8 cellular contexts compared by ENCODE assay signal in the genomic region with DNA sequence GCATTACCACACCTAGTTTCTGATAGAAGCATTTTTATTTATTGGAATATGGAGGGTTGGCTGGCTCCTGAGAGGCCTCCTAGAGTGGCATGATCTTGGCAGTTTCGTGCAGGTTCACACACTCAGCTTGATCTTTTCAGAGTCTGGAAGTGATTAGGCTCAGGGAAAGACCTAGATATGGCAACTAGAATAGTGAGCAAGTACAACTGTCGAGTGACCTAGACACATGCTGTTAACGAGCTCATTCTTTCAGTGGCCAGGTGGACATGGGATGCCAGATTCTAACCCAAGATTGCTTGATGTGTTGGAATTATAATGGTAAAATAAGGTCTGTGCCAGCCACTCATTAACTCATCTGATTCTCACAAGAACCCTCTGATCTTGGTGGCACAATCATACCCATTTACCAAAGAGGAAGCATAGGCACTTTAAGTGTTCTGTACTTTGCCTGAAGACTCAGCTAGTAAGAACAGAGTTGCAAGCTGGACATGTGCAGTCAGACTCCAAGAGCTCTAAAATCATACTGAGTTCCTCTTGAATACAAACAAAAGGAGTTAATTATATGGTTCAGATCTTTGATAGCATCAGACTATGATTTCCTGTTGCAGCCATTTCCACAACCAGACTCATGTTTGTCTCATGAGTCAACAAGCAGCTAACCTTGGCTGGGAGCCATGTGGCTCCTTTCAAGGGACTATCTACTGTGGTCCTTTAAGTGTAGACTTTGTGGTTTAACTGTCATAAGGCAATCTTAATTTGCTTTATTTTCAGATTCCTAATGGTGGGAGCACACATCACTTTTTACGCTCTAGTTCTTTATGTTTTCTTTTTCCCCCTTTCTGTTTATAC.
DNase-seq lines count a peak whose midpoint lies in the region; ATAC-seq, FAIRE-seq and TF ChIP-seq lines count a peak whose summit lies in the region.

No MANE protein-coding gene starts in this region.

- DNase-seq in CD14-positive monocyte (ENCODE audit: low spot score) (peak; percentile 54), NCI-H1092 (lab: John Stamatoyannopoulos, UW) (peak; percentile 43), T1000 (lab: John Stamatoyannopoulos, UW) (peak; percentile 72), bronchial epithelial cell (ENCODE audit: low read depth) (peak; percentile 91), lung microvascular endothelial cell (ENCODE audit: low read depth in 2 of 2) (peak; percentile 71 to 99), H9 (no peak)
- peak; percentile 32 for DNase-seq in stimulated activated naive CD8-positive, alpha-beta T cell treated with anti-CD3 and anti-CD28 coated beads, Interleukin-15, Interleukin-2, amounts not matched to agents 100 U/mL and 50 U/mL, for 24 hours

- ATAC-seq in stimulated activated naive CD8-positive, alpha-beta T cell treated with anti-CD3 and anti-CD28 coated beads, Interleukin-15, Interleukin-2, amounts not matched to agents 100 U/mL and 50 U/mL, for 24 hours: peak; percentile 81
- ATAC-seq in GM18519 (IDR thresholded peaks at IDR 0.05; ENCODE audit: low FRiP score, unreplicated experiment): no peak

- no peak overlapping the region for H2BK120ac ChIP-seq in H9 (ENCODE audit: low read depth, low read length, poor library complexity, severe bottlenecking)

- peaks cover 3% of the 10 kb centered on the region for H3K36me3 ChIP-seq in bronchial epithelial cell (ENCODE audit: control insufficient read depth, insufficient read depth, low read length)

- H3K79me2 ChIP-seq in H9 (ENCODE audit: insufficient read depth, low read length): no peaks in the 10 kb centered on the region

- H3K36me3 Mint-ChIP-seq in CD14-positive monocyte (peaks cover 3 to 5% of the 10 kb centered on the region in 2 donors), H9 (ENCODE audit: insufficient read depth in 1 of 3, low read depth in 3 of 3) (peaks cover 25 to 68% (median 50%) of the 10 kb centered on the region in 3 experiments; a peak in 6 of 7 replicates)

- intact Hi-C loops in CD14-positive monocyte (cut with micrococcal nuclease): no loop called here

- no peak overlapping the region for H2BK15ac ChIP-seq in H9 (ENCODE audit: low read depth, low read length)

- no peak overlapping the region for H3K9ac ChIP-seq in H9 (ENCODE audit: extremely low read depth, insufficient read length, low read length)

- no peak overlapping the region for H3K18ac ChIP-seq in H9 (ENCODE audit: insufficient read length, low read depth, low read length)

- H3K27me3 ChIP-seq in bronchial epithelial cell (ENCODE audit: control insufficient read depth, insufficient read depth, low read length) (no peaks in the 10 kb centered on the region), H9 (ENCODE audit: insufficient read depth, low read length) (no peaks in the 10 kb centered on the region; the same call in 1 of the 2 replicates)

- FAIRE-seq in bronchial epithelial cell (lab: Jason Lieb, UNC): peak; percentile 86

- no peak overlapping the region for H3K4ac ChIP-seq in H9 (ENCODE audit: low read depth, low read length)

- H3K27ac Mint-ChIP-seq in CD14-positive monocyte: peak overlapping the region in 2 of 7 donors; percentile 33 to 54
- H3K27ac Mint-ChIP-seq in H9: peak overlapping the region in 1 of 3 experiments; percentile 1; a peak in 2 of 7 replicates

- no peak overlapping the region for H2BK20ac ChIP-seq in H9 (ENCODE audit: low read depth, low read length, poor library complexity, severe bottlenecking)

- no peak overlapping the region for H3K14ac ChIP-seq in H9 (ENCODE audit: insufficient read depth, low read length)

- no peak overlapping the region for H3K23ac ChIP-seq in H9 (ENCODE audit: insufficient read length, low read depth, low read length)

- WGBS in H9 (ENCODE audit: extremely low coverage, insufficient read length, low lambda C conversion rate): no CpG with 5 or more reads among the region's 4 CpGs

- no peak overlapping the region for H4K5ac ChIP-seq in H9 (ENCODE audit: insufficient read length, low read depth, low read length)

- H3K4me2 ChIP-seq in H9 (ENCODE audit: insufficient read depth, insufficient read length, low read length): no peak overlapping the region

- H3K9me3 Mint-ChIP-seq in CD14-positive monocyte (no peaks in the 10 kb centered on the region), H9 (no peaks in the 10 kb centered on the region)

- H3K4me1 Mint-ChIP-seq in CD14-positive monocyte (peaks cover 7% of the 10 kb centered on the region), H9 (peaks cover 2 to 5% of the 10 kb centered on the region in 2 experiments; a peak in 3 of 4 replicates)

- H3K27ac ChIP-seq in H9 (ENCODE audit: insufficient read length, low read depth, low read length): no peak overlapping the region

- no peak overlapping the region for H2AFZ ChIP-seq in H9 (ENCODE audit: low read length)

- no peak overlapping the region for H3T11ph ChIP-seq in H9 (ENCODE audit: low read length)

- no peak overlapping the region for H3K4me3 Mint-ChIP-seq in CD14-positive monocyte
- H3K4me3 Mint-ChIP-seq in H9: no peak overlapping the region

- H3K4me3 ChIP-seq in bronchial epithelial cell (ENCODE audit: low read depth, low read length): no peak overlapping the region

- no peaks in the 10 kb centered on the region for H3K9me3 ChIP-seq in H9 (ENCODE audit: control insufficient read depth, low read depth, low read length)

- H3K23me2 ChIP-seq in H9 (ENCODE audit: insufficient read length, low read depth, low read length, poor library complexity, severe bottlenecking): no peaks in the 10 kb centered on the region

- no peak overlapping the region for H4K8ac ChIP-seq in H9 (replicated peaks; ENCODE audit: insufficient read length, low read depth, low read length)

- no peaks in the 10 kb centered on the region for H3K4me1 ChIP-seq in H9 (ENCODE audit: insufficient read depth, low read length)

- no peak overlapping the region for H2BK5ac ChIP-seq in H9 (ENCODE audit: insufficient read length, low read length)

- H3K56ac ChIP-seq in H9 (ENCODE audit: insufficient read length, low read depth, low read length): no peak overlapping the region

- H3K27me3 Mint-ChIP-seq in CD14-positive monocyte (ENCODE audit: low read depth in 3 of 3) (no peaks in the 10 kb centered on the region), H9 (ENCODE audit: low read depth) (no peaks in the 10 kb centered on the region)

- no peak overlapping the region for H2AK5ac ChIP-seq in H9 (ENCODE audit: insufficient read length, low read length)

- H3K79me1 ChIP-seq in H9 (ENCODE audit: insufficient read depth, low read depth, low read length, poor library complexity, severe bottlenecking): no peaks in the 10 kb centered on the region

- no peak for TF ChIP-seq CTCF in CD14-positive monocyte (IDR thresholded peaks at IDR 0.05)
- TF ChIP-seq CTCF in bronchial epithelial cell (IDR thresholded peaks at IDR 0.05; ENCODE audit: insufficient read depth, low read length, severe bottlenecking): no peak
- no peak for TF ChIP-seq CTCF in H9 (conservative IDR thresholded peaks at IDR 0.05)

- no peak overlapping the region for H2BK12ac ChIP-seq in H9 (ENCODE audit: insufficient read length, low read depth, low read length)

- H4K91ac ChIP-seq in H9 (ENCODE audit: insufficient read length, low read depth, low read length): no peak overlapping the region

- H4K20me1 ChIP-seq in H9 (ENCODE audit: control insufficient read depth, insufficient read depth, insufficient read length): no peaks in the 10 kb centered on the region
